In genomic region chr1:212608209-212608955, GRCh38 we compare ENCODE assay signal across 8 cellular contexts. TPM values are rescaled to one million over a fixed set of nuclear protein-coding genes. Genes with fewer than 3 reads are reported as not detected.
DNase-seq lines count a peak whose midpoint lies in the region; ATAC-seq and TF ChIP-seq lines count a peak whose summit lies in the region.

ATF3 (plus strand) TSS chr1:212608761; CDS start chr1:212615022, 6,261 bp downstream.

- H3K79me1 ChIP-seq in H9 (ENCODE audit: insufficient read depth, low read depth, low read length, poor library complexity, severe bottlenecking): no peaks in the 10 kb centered on the region

- H3K27ac Mint-ChIP-seq in H9: peak within 1 kb of the TSS; percentile 80 to 93 (median 85); a peak in 5 of 7 replicates
- H3K27ac Mint-ChIP-seq in stimulated activated naive CD8-positive, alpha-beta T cell treated with anti-CD3 and anti-CD28 coated beads, Interleukin-15, amount 100 ng/mL, for 72 hours: peak within 1 kb of the TSS; percentile 99 to 100

- H3K4me3 Mint-ChIP-seq in H9: peak within 1 kb of the TSS; percentile 78 to 84
- peak within 1 kb of the TSS; percentile 91 to 92 for H3K4me3 Mint-ChIP-seq in stimulated activated naive CD8-positive, alpha-beta T cell treated with anti-CD3 and anti-CD28 coated beads, Interleukin-15, amount 100 ng/mL, for 72 hours

- H3K36me3 Mint-ChIP-seq in H9 (ENCODE audit: insufficient read depth in 1 of 3, low read depth in 3 of 3): peaks cover 0 to 8% (median 4%) of the 10 kb centered on the region in 3 experiments; a peak in 3 of 7 replicates

- peaks cover 18% of the 10 kb centered on the region for H3K4me1 ChIP-seq in H9 (ENCODE audit: insufficient read depth, low read length)

- peak within 1 kb of the TSS; percentile 15 for H3K27ac ChIP-seq in H9 (ENCODE audit: insufficient read length, low read depth, low read length)
- H3K27ac ChIP-seq in neural cell (ENCODE audit: low read length): peak within 1 kb of the TSS; percentile 63

- H3T11ph ChIP-seq in H9 (ENCODE audit: low read length): no peak within 1 kb of the TSS

- no peak within 1 kb of the TSS for H2BK20ac ChIP-seq in H9 (ENCODE audit: low read depth, low read length, poor library complexity, severe bottlenecking)

- peak within 1 kb of the TSS; percentile 97 for H3K14ac ChIP-seq in H9 (ENCODE audit: insufficient read depth, low read length)

- H3F3A ChIP-seq in neural cell (ENCODE audit: insufficient read depth, low read length, poor library complexity, severe bottlenecking): peaks cover 4% of the 10 kb centered on the region

- peak within 1 kb of the TSS; percentile 89 for H3K4me3 ChIP-seq in fibroblast of villous mesenchyme (ENCODE audit: low read depth, low read length)
- H3K4me3 ChIP-seq in neural cell (ENCODE audit: low read length): peak within 1 kb of the TSS; percentile 88

- no peaks in the 10 kb centered on the region for H3K9me2 ChIP-seq in neural cell (ENCODE audit: insufficient read depth, low read length)

- DNase-seq in G401 (ENCODE audit: low spot score) (peak; percentile 92), H9 (peak; percentile 99), M059J (ENCODE audit: low read depth) (peak; percentile 99), SHP77 treated with DMSO at 0.1 percent for 48 hours (lab: John Stamatoyannopoulos, UW) (peak; percentile 95), fibroblast of villous mesenchyme (ENCODE audit: low read depth) (peak; percentile 100)
- DNase-seq in activated effector memory CD4-positive, alpha-beta T cell treated with anti-CD3 and anti-CD28 coated beads, Interleukin-2, amount 50 U/mL, for 16 hours: peak; percentile 95
- DNase-seq in stimulated activated naive CD8-positive, alpha-beta T cell treated with anti-CD3 and anti-CD28 coated beads, Interleukin-15, amount 100 ng/mL, for 72 hours: peak; percentile 94 to 98

- no peak within 1 kb of the TSS; the same call in 1 of the 2 replicates for H3K4ac ChIP-seq in H9 (ENCODE audit: low read depth, low read length)

- H3K56ac ChIP-seq in H9 (ENCODE audit: insufficient read length, low read depth, low read length): no peak within 1 kb of the TSS

- peak within 1 kb of the TSS; percentile 53 for H2BK12ac ChIP-seq in H9 (ENCODE audit: insufficient read length, low read depth, low read length)

- peaks cover 11% of the 10 kb centered on the region; the same call in 1 of the 2 replicates for H3K79me2 ChIP-seq in H9 (ENCODE audit: insufficient read depth, low read length)
- no peaks in the 10 kb centered on the region for H3K79me2 ChIP-seq in neural cell (replicated peaks; ENCODE audit: insufficient read depth, low read length)

- TF ChIP-seq CTCF in H9 (conservative IDR thresholded peaks at IDR 0.05) (no peak), fibroblast of villous mesenchyme (IDR thresholded peaks at IDR 0.05; ENCODE audit: insufficient read depth, low read depth, low read length) (no peak), neural cell (IDR thresholded peaks at IDR 0.05; ENCODE audit: poor library complexity, severe bottlenecking) (no peak)

- ATAC-seq in stimulated activated naive CD8-positive, alpha-beta T cell treated with anti-CD3 and anti-CD28 coated beads, Interleukin-15, amount 100 ng/mL, for 72 hours: peak; percentile 89

- H4K8ac ChIP-seq in H9 (replicated peaks; ENCODE audit: insufficient read length, low read depth, low read length): no peak within 1 kb of the TSS

- H4K5ac ChIP-seq in H9 (ENCODE audit: insufficient read length, low read depth, low read length): no peak within 1 kb of the TSS

- no peaks in the 10 kb centered on the region for H4K20me1 ChIP-seq in H9 (ENCODE audit: control insufficient read depth, insufficient read depth, insufficient read length)
- no peaks in the 10 kb centered on the region for H4K20me1 ChIP-seq in neural cell (ENCODE audit: insufficient read depth)

- TF ChIP-seq RAD21 in neural cell (conservative IDR thresholded peaks at IDR 0.05): no peak

- peaks cover 64% of the 10 kb centered on the region for H3K27me3 Mint-ChIP-seq in H9 (ENCODE audit: low read depth)
- H3K27me3 Mint-ChIP-seq in stimulated activated naive CD8-positive, alpha-beta T cell treated with anti-CD3 and anti-CD28 coated beads, Interleukin-15, amount 100 ng/mL, for 72 hours: peaks cover 46% of the 10 kb centered on the region

- H3K36me3 ChIP-seq in neural cell (ENCODE audit: insufficient read depth, low read length): no peaks in the 10 kb centered on the region

- H4K91ac ChIP-seq in H9 (ENCODE audit: insufficient read length, low read depth, low read length): no peak within 1 kb of the TSS

- in situ Hi-C loops in G401 (cut with HindIII; ENCODE audit: low sequenced_read_pairs): no loop called here

- peak; percentile 21 for TF ChIP-seq EP300 in neural cell (conservative IDR thresholded peaks at IDR 0.05; ENCODE audit: poor library complexity, severe bottlenecking)

- H3K9me3 ChIP-seq in H9 (ENCODE audit: control insufficient read depth, low read depth, low read length) (no peaks in the 10 kb centered on the region), neural cell (ENCODE audit: low read length) (no peaks in the 10 kb centered on the region)

- peak within 1 kb of the TSS; percentile 84 for H3K9ac ChIP-seq in H9 (ENCODE audit: extremely low read depth, insufficient read length, low read length)
- peak within 1 kb of the TSS; percentile 80 for H3K9ac ChIP-seq in neural cell (ENCODE audit: low read length)

- no peak within 1 kb of the TSS for H2BK5ac ChIP-seq in H9 (ENCODE audit: insufficient read length, low read length)

- H3K4me2 ChIP-seq in H9 (ENCODE audit: insufficient read depth, insufficient read length, low read length) (peak within 1 kb of the TSS; percentile 93), neural cell (ENCODE audit: low read length) (peak within 1 kb of the TSS; percentile 78)

- H3K23ac ChIP-seq in H9 (ENCODE audit: insufficient read length, low read depth, low read length): no peak within 1 kb of the TSS

- H3K27me3 ChIP-seq in H9 (ENCODE audit: insufficient read depth, low read length) (peaks cover 34% of the 10 kb centered on the region), neural cell (ENCODE audit: insufficient read depth, low read depth, low read length) (peaks cover 72% of the 10 kb centered on the region)

- peak within 1 kb of the TSS; percentile 97 for H3K18ac ChIP-seq in H9 (ENCODE audit: insufficient read length, low read depth, low read length)

- no peak within 1 kb of the TSS for H2AK5ac ChIP-seq in H9 (ENCODE audit: insufficient read length, low read length)

- no peak within 1 kb of the TSS for H2AFZ ChIP-seq in H9 (ENCODE audit: low read length)
- peak within 1 kb of the TSS; percentile 45 for H2AFZ ChIP-seq in neural cell (ENCODE audit: low read depth, low read length)

- no peaks in the 10 kb centered on the region; a peak in 1 of 5 replicates for H3K9me3 Mint-ChIP-seq in H9
- H3K9me3 Mint-ChIP-seq in stimulated activated naive CD8-positive, alpha-beta T cell treated with anti-CD3 and anti-CD28 coated beads, Interleukin-15, amount 100 ng/mL, for 72 hours: no peaks in the 10 kb centered on the region

- no peak within 1 kb of the TSS; the same call in 1 of the 2 replicates for H2BK15ac ChIP-seq in H9 (ENCODE audit: low read depth, low read length)

- H3K23me2 ChIP-seq in H9 (ENCODE audit: insufficient read length, low read depth, low read length, poor library complexity, severe bottlenecking): peaks cover 24% of the 10 kb centered on the region

- WGBS in H9 (ENCODE audit: extremely low coverage, insufficient read length, low lambda C conversion rate): no CpG with 5 or more reads among the region's 65 CpGs

- peaks cover 62 to 67% of the 10 kb centered on the region in 2 experiments for H3K4me1 Mint-ChIP-seq in H9
- H3K4me1 Mint-ChIP-seq in stimulated activated naive CD8-positive, alpha-beta T cell treated with anti-CD3 and anti-CD28 coated beads, Interleukin-15, amount 100 ng/mL, for 72 hours: peaks cover 68% of the 10 kb centered on the region

- peak within 1 kb of the TSS; percentile 75 for H2BK120ac ChIP-seq in H9 (ENCODE audit: low read depth, low read length, poor library complexity, severe bottlenecking)

TF ChIP-seq in neural cell, 6 proteins besides CTCF, POLR2A, EP300 and RAD21:
- TF ChIP-seq MXI1 (conservative IDR thresholded peaks at IDR 0.05; ENCODE audit: poor library complexity, severe bottlenecking) (peak; percentile 32), EZH2 (IDR thresholded peaks at IDR 0.05; ENCODE audit: borderline replicate concordance, insufficient read depth, low read length, poor library complexity, severe bottlenecking) (no peak), TAF1 (IDR thresholded peaks at IDR 0.05; ENCODE audit: low read depth) (peak; percentile 15), REST (IDR thresholded peaks at IDR 0.05; ENCODE audit: borderline replicate concordance) (peak; percentile 63), SMC3 (conservative IDR thresholded peaks at IDR 0.05; ENCODE audit: poor library complexity) (peak; percentile 21), POLR2AphosphoS5 (IDR thresholded peaks at IDR 0.05) (peak; percentile 88)

RNA-seq across cellular contexts. Expression of gene ATF3, which starts in this region (rescaled TPM):
- total RNA-seq in G401 (2014; rRNA removed; shearing (Covaris generic)): 51.7 and 59.9 TPM in 2 replicates
- total RNA-seq in H9 (2021) (11.3 and 14.7 TPM in 2 replicates), fibroblast of villous mesenchyme (12.9 and 20.3 TPM in 2 replicates)
- 5.1 and 6.0 TPM in 2 replicates for total RNA-seq in M059J (2014; rRNA removed; shearing (Covaris generic))
- 3.4 and 7.2 TPM in 2 replicates for polyA plus RNA-seq in neural cell
- polyA minus RNA-seq in neural cell: 2.2 and 3.4 TPM in 2 replicates

Comparison
In these comparisons a context has a peak if more than half of its experiments do, and no peak if none do; other contexts are left out.
1. Peak in every context shown above with its lines: DNase-seq, ATAC-seq, H3K4me3 ChIP-seq and H3K27ac ChIP-seq.